ENCODE assay signal across 29 cellular contexts in the genomic region with DNA sequence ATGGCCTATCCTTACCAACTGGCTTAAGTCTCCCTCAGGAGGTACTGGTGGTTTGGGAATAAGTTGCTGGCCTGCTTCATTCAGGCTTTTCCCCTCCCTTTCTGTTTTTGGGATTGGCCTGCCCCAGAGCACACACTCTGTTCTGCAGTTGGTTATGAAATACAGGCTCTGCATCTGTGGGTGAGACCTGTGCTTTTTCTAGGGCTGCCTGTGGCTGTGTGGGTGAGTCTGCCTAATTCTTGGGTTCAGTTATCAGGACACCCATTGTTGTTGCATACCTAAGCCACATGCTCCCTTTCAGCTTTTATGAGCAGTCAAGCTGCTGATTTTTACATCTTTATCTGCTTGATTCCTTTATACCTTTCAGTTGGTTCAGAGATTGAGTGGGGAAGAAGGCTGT. TPM values are rescaled to one million over a fixed set of nuclear protein-coding genes. Genes with fewer than 3 reads are reported as not detected.
"Had no signal": no experiment of that assay in that cellular context is flagged by ENCODE, and none has a peak within 500 bp of the region (broad histone marks: within the 10 kb centered on the region; RNA-seq: fewer than 3 reads in every experiment).

No MANE protein-coding gene starts in this region.

- H3K4me3 ChIP-seq: colonic mucosa, dorsolateral prefrontal cortex, lower lobe of right lung, ovary, prostate gland, skin epidermis, thoracic aorta, vagina had no signal

- H3K27me3 ChIP-seq: brain microvascular endothelial cell, colonic mucosa, foreskin keratinocyte, ovary, vagina had no signal

- H3K4me3 Mint-ChIP-seq: activated CD8-positive, alpha-beta memory T cell treated with anti-CD3 and anti-CD28 coated beads, Interleukin-2, amount 10 ng/mL, durations not matched to agents 7 days and 5 days; activated CD8-positive, alpha-beta T cell treated with anti-CD3 and anti-CD28 coated beads for 36 hours; activated naive CD4-positive, alpha-beta T cell treated with anti-CD3 and anti-CD28 coated beads, Interleukin-2, amount 50 U/mL, for 24 hours; activated T-helper 1 cell treated with anti-CD3 and anti-CD28 coated beads, Interleukin-12 subunit alpha, Interleukin-12 subunit beta, Interleukin-2, Interleukin-4 antibody, amounts not matched to agents 30 ng/mL and 10 ng/mL and 1 ng/mL, durations not matched to agents 14 hours and 24 hours and 36 hours; naive thymus-derived CD4-positive, alpha-beta T cell; stimulated activated memory B cell treated with anti-CD40 and anti-IgM and Interleukin-4, amounts not matched to agents 10 μg/mL and 1 μg/mL and 100 μg/mL, for 72 hours; T-helper 17 cell; type B pancreatic cell had no signal

- DNase-seq: activated CD4-positive, alpha-beta T cell treated with anti-CD3 and anti-CD28 coated beads for 48 hours; activated CD8-positive, alpha-beta memory T cell treated with anti-CD3 and anti-CD28 coated beads, Interleukin-2, amount 10 ng/mL, durations not matched to agents 7 days and 5 days; activated CD8-positive, alpha-beta T cell treated with anti-CD3 and anti-CD28 coated beads for 36 hours; activated gamma-delta T cell treated with Interleukin-2 at 50 U/mL for 16 hours; activated T-cell treated with anti-CD3 and anti-CD28 coated beads for 4 hours; brain microvascular endothelial cell; colonic mucosa; lower lobe of right lung; naive thymus-derived CD4-positive, alpha-beta T cell; ovary; right cardiac atrium; stimulated activated CD4-positive, alpha-beta T cell treated with anti-CD3 and anti-CD28 coated beads, Interleukin-2, amount 100 ng/mL, for 24 hours; SW 1271; T-helper 17 cell had no signal

- H3K4me1 Mint-ChIP-seq: activated CD8-positive, alpha-beta memory T cell treated with anti-CD3 and anti-CD28 coated beads, Interleukin-2, amount 10 ng/mL, durations not matched to agents 7 days and 5 days; activated naive CD4-positive, alpha-beta T cell treated with anti-CD3 and anti-CD28 coated beads, Interleukin-2, amount 50 U/mL, for 24 hours; stimulated activated memory B cell treated with anti-CD40 and anti-IgM and Interleukin-4, amounts not matched to agents 10 μg/mL and 1 μg/mL and 100 μg/mL, for 72 hours; T-helper 17 cell had no signal

- H3K27ac ChIP-seq: brain microvascular endothelial cell, colonic mucosa, dorsolateral prefrontal cortex, foreskin keratinocyte, lower lobe of right lung, ovary, prostate gland, thoracic aorta, vagina had no signal

- H3K27ac Mint-ChIP-seq: activated CD8-positive, alpha-beta memory T cell treated with anti-CD3 and anti-CD28 coated beads, Interleukin-2, amount 10 ng/mL, durations not matched to agents 7 days and 5 days; activated CD8-positive, alpha-beta T cell treated with anti-CD3 and anti-CD28 coated beads for 36 hours; activated naive CD4-positive, alpha-beta T cell treated with anti-CD3 and anti-CD28 coated beads, Interleukin-2, amount 50 U/mL, for 24 hours; activated T-helper 1 cell treated with anti-CD3 and anti-CD28 coated beads, Interleukin-12 subunit alpha, Interleukin-12 subunit beta, Interleukin-2, Interleukin-4 antibody, amounts not matched to agents 30 ng/mL and 10 ng/mL and 1 ng/mL, durations not matched to agents 14 hours and 24 hours and 36 hours; naive thymus-derived CD4-positive, alpha-beta T cell; stimulated activated memory B cell treated with anti-CD40 and anti-IgM and Interleukin-4, amounts not matched to agents 10 μg/mL and 1 μg/mL and 100 μg/mL, for 72 hours; T-helper 17 cell; type B pancreatic cell had no signal

- H3K4me1 ChIP-seq: colonic mucosa, lower lobe of right lung, prostate gland, vagina had no signal

- H3K36me3 ChIP-seq: brain microvascular endothelial cell, colonic mucosa, lower lobe of right lung, ovary, prostate gland, thoracic aorta, vagina had no signal

- H3K9me3 ChIP-seq: colonic mucosa, lower lobe of right lung, ovary, prostate gland, thoracic aorta, vagina had no signal

- H3K9me3 Mint-ChIP-seq: activated CD8-positive, alpha-beta T cell treated with anti-CD3 and anti-CD28 coated beads for 36 hours; activated naive CD4-positive, alpha-beta T cell treated with anti-CD3 and anti-CD28 coated beads, Interleukin-2, amount 50 U/mL, for 24 hours; activated T-helper 1 cell treated with anti-CD3 and anti-CD28 coated beads, Interleukin-12 subunit alpha, Interleukin-12 subunit beta, Interleukin-2, Interleukin-4 antibody, amounts not matched to agents 30 ng/mL and 10 ng/mL and 1 ng/mL, durations not matched to agents 14 hours and 24 hours and 36 hours; naive thymus-derived CD4-positive, alpha-beta T cell; stimulated activated memory B cell treated with anti-CD40 and anti-IgM and Interleukin-4, amounts not matched to agents 10 μg/mL and 1 μg/mL and 100 μg/mL, for 72 hours; type B pancreatic cell had no signal

- ATAC-seq: activated CD8-positive, alpha-beta memory T cell treated with anti-CD3 and anti-CD28 coated beads, Interleukin-2, amount 10 ng/mL, durations not matched to agents 7 days and 5 days; activated CD8-positive, alpha-beta T cell treated with anti-CD3 and anti-CD28 coated beads for 36 hours; left lobe of liver; lower lobe of right lung; naive thymus-derived CD4-positive, alpha-beta T cell; right cardiac atrium; stimulated activated memory B cell treated with anti-CD40 and anti-IgM and Interleukin-4, amounts not matched to agents 10 μg/mL and 1 μg/mL and 100 μg/mL, for 72 hours; T-helper 17 cell had no signal

- H3K36me3 Mint-ChIP-seq: activated CD8-positive, alpha-beta memory T cell treated with anti-CD3 and anti-CD28 coated beads, Interleukin-2, amount 10 ng/mL, durations not matched to agents 7 days and 5 days; activated naive CD4-positive, alpha-beta T cell treated with anti-CD3 and anti-CD28 coated beads, Interleukin-2, amount 50 U/mL, for 24 hours; stimulated activated memory B cell treated with anti-CD40 and anti-IgM and Interleukin-4, amounts not matched to agents 10 μg/mL and 1 μg/mL and 100 μg/mL, for 72 hours; type B pancreatic cell had no signal

- H3K27me3 Mint-ChIP-seq: activated CD8-positive, alpha-beta memory T cell treated with anti-CD3 and anti-CD28 coated beads, Interleukin-2, amount 10 ng/mL, durations not matched to agents 7 days and 5 days; activated CD8-positive, alpha-beta T cell treated with anti-CD3 and anti-CD28 coated beads for 36 hours; activated naive CD4-positive, alpha-beta T cell treated with anti-CD3 and anti-CD28 coated beads, Interleukin-2, amount 50 U/mL, for 24 hours; type B pancreatic cell had no signal

RNA-seq across cellular contexts. Expression of gene CWH43, which starts 19.0 kb away (rescaled TPM):
- total RNA-seq: activated CD8-positive, alpha-beta memory T cell treated with anti-CD3 and anti-CD28 coated beads, Interleukin-2, amount 10 ng/mL, durations not matched to agents 7 days and 5 days; activated CD8-positive, alpha-beta T cell treated with anti-CD3 and anti-CD28 coated beads for 36 hours; activated T-helper 1 cell treated with anti-CD3 and anti-CD28 coated beads, Interleukin-12 subunit alpha, Interleukin-12 subunit beta, Interleukin-2, Interleukin-4 antibody, amounts not matched to agents 30 ng/mL and 10 ng/mL and 1 ng/mL, durations not matched to agents 14 hours and 24 hours and 36 hours; fibroblast of lung; glomerular endothelial cell; left lobe of liver; mesenteric fat pad; mucosa of gallbladder; naive thymus-derived CD4-positive, alpha-beta T cell; right cardiac atrium; T-helper 17 cell; thoracic aorta had no signal
- polyA plus RNA-seq: fibroblast of lung; naive thymus-derived CD4-positive, alpha-beta T cell; ovary; right cardiac atrium had no signal
